ENCODE assay signal across 9 cellular contexts in genomic region chr1:183589836-183590224, GRCh38. TPM values are rescaled to one million over a fixed set of nuclear protein-coding genes. Genes with fewer than 3 reads are reported as not detected.
DNase-seq lines count a peak whose midpoint lies in the region; ATAC-seq lines count a peak whose summit lies in the region.
"Had no signal": no experiment of that assay in that cellular context is flagged by ENCODE, and none has a peak within 500 bp of the region (broad histone marks: within the 10 kb centered on the region; RNA-seq: fewer than 3 reads in every experiment).

No MANE protein-coding gene starts in this region.

- H3K36me3 Mint-ChIP-seq in activated naive CD8-positive, alpha-beta T cell treated with anti-CD3 and anti-CD28 coated beads, Interleukin-2, amount 10 ng/mL, durations not matched to agents 7 days and 5 days: no peaks in the 10 kb centered on the region

- H3K9ac ChIP-seq in skeletal muscle tissue (ENCODE audit: low read depth in 1 of 3, low read length in 3 of 3): no peak overlapping the region

- peak; percentile 26 for ATAC-seq in GM18873 (IDR thresholded peaks at IDR 0.05; ENCODE audit: low FRiP score, unreplicated experiment)
- peak; percentile 22 for ATAC-seq in HG02678 (IDR thresholded peaks at IDR 0.05; ENCODE audit: unreplicated experiment)
- no peak for ATAC-seq in activated naive CD8-positive, alpha-beta T cell treated with anti-CD3 and anti-CD28 coated beads, Interleukin-2, amount 10 ng/mL, durations not matched to agents 7 days and 5 days (ENCODE audit: low read depth)
- ATAC-seq in GM21825 (IDR thresholded peaks at IDR 0.05; ENCODE audit: unreplicated experiment): no peak

- H3K36me3 ChIP-seq in skeletal muscle tissue (ENCODE audit: control insufficient read depth in 3 of 3, insufficient read depth in 3 of 3, low read length in 3 of 3): no peaks in the 10 kb centered on the region
- H3K36me3 ChIP-seq: cardiac muscle cell had no signal

- peaks cover 29% of the 10 kb centered on the region for H3K4me1 Mint-ChIP-seq in activated naive CD8-positive, alpha-beta T cell treated with anti-CD3 and anti-CD28 coated beads, Interleukin-2, amount 10 ng/mL, durations not matched to agents 7 days and 5 days

- H3K4me3 ChIP-seq in skeletal muscle tissue (ENCODE audit: low read length in 3 of 3): peak overlapping the region in 1 of 3 donors; percentile 44
- H3K4me3 ChIP-seq: cardiac muscle cell had no signal

- peak overlapping the region; percentile 54 for H3K27ac ChIP-seq in skeletal muscle tissue (ENCODE audit: low read depth, low read length)
- H3K27ac ChIP-seq: cardiac muscle cell had no signal

- no peak for DNase-seq in activated naive CD8-positive, alpha-beta T cell treated with anti-CD3 and anti-CD28 coated beads, Interleukin-2, amount 10 ng/mL, durations not matched to agents 7 days and 5 days
- DNase-seq in GDM1 (lab: John Stamatoyannopoulos, UW): no peak
- no peak for DNase-seq in SIG-M5 treated with dmso at 0.1 percent for 504 hours (lab: John Stamatoyannopoulos, UW; ENCODE audit: unreplicated experiment)
- DNase-seq: kidney glomerular epithelial cell had no signal

- no peaks in the 10 kb centered on the region for H3K27me3 ChIP-seq in skeletal muscle tissue (ENCODE audit: control insufficient read depth in 3 of 3, insufficient read depth in 3 of 3, low read length in 3 of 3)
- H3K27me3 ChIP-seq: cardiac muscle cell had no signal

- peak overlapping the region; percentile 75 for H3K4me3 Mint-ChIP-seq in activated naive CD8-positive, alpha-beta T cell treated with anti-CD3 and anti-CD28 coated beads, Interleukin-2, amount 10 ng/mL, durations not matched to agents 7 days and 5 days

- H3K9me3 ChIP-seq in skeletal muscle tissue (ENCODE audit: control insufficient read depth in 3 of 3, low read length in 3 of 3): no peaks in the 10 kb centered on the region

- POLR2A ChIA-PET in activated naive CD8-positive, alpha-beta T cell treated with anti-CD3 and anti-CD28 coated beads, Interleukin-2, amount 10 ng/mL, durations not matched to agents 7 days and 5 days (lab: Charles Lee): interaction anchor here (0.5 to 4.0 kb wide), 6 partner anchors 10 to 117 kb away, joined by 3 to 28 read pairs (median 4); partner anchors contain the start of gene SMG7

- peak overlapping the region; percentile 93 for H3K27ac Mint-ChIP-seq in activated naive CD8-positive, alpha-beta T cell treated with anti-CD3 and anti-CD28 coated beads, Interleukin-2, amount 10 ng/mL, durations not matched to agents 7 days and 5 days

- H3K4me1 ChIP-seq in skeletal muscle tissue (ENCODE audit: control insufficient read depth in 3 of 3, insufficient read depth in 3 of 3, low read length in 3 of 3): peaks cover 0 to 6% (median 0%) of the 10 kb centered on the region in 3 donors

- H3K9me3 Mint-ChIP-seq in activated naive CD8-positive, alpha-beta T cell treated with anti-CD3 and anti-CD28 coated beads, Interleukin-2, amount 10 ng/mL, durations not matched to agents 7 days and 5 days: no peaks in the 10 kb centered on the region

- no peaks in the 10 kb centered on the region for H3K27me3 Mint-ChIP-seq in activated naive CD8-positive, alpha-beta T cell treated with anti-CD3 and anti-CD28 coated beads, Interleukin-2, amount 10 ng/mL, durations not matched to agents 7 days and 5 days

RNA-seq across cellular contexts. Expression of gene NCF2, which starts 0.4 kb away (rescaled TPM):
- total RNA-seq in activated naive CD8-positive, alpha-beta T cell treated with anti-CD3 and anti-CD28 coated beads, Interleukin-2, amount 10 ng/mL, durations not matched to agents 7 days and 5 days: 1 to 10 TPM; 7.5 to 8.0 TPM
- total RNA-seq in skeletal muscle tissue: 8.9 TPM

RNA-seq across cellular contexts. Expression of gene ARPC5, which starts 45.8 kb away (rescaled TPM):
- total RNA-seq in activated naive CD8-positive, alpha-beta T cell treated with anti-CD3 and anti-CD28 coated beads, Interleukin-2, amount 10 ng/mL, durations not matched to agents 7 days and 5 days: 100 to 1,000 TPM; 186 to 207 TPM
- total RNA-seq in skeletal muscle tissue: 26.1 TPM

Comparison
In these comparisons a context has a peak if more than half of its experiments do, and no peak if none do; other contexts are left out.
1. ATAC-seq: peak in GM18873 (single experiment) and HG02678 (single experiment); none in activated naive CD8-positive, alpha-beta T cell treated with anti-CD3 and anti-CD28 coated beads, Interleukin-2, amount 10 ng/mL, durations not matched to agents 7 days and 5 days (single experiment) and GM21825 (single experiment).